ENCODE assay signal across 16 cellular contexts in the genomic region with DNA sequence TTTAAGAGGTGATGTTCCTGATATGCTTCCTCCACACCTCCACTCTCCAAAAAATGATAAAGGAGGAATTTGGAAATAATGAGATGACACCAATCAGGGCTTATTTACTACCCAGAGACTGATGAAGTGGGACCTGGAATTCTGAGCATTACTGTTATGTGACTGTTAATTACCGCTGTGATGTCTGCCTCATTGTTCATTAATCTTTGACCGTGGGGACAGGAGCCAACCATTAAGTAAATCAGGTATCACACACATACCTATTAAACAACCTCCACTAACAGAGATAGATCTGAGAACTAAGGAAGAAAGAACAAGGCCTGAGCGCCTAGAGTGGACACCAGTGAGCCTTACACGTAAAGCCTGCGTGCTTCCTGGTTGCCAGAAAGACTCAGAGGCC. TPM values are rescaled to one million over a fixed set of nuclear protein-coding genes. Genes with fewer than 3 reads are reported as not detected.
A peak's percentile ranks its signal among the peaks of the same experiment; 100 is the strongest.
DNase-seq lines count a peak whose midpoint lies in the region; ATAC-seq and TF ChIP-seq lines count a peak whose summit lies in the region.
"Had no signal": no experiment of that assay in that cellular context is flagged by ENCODE, and none has a peak within 500 bp of the region (broad histone marks: within the 10 kb centered on the region; RNA-seq: fewer than 3 reads in every experiment).

No MANE protein-coding gene starts in this region.

- 71 to 73% methylated on average over 5 of the region's 5 CpGs for WGBS in aorta, 2 donors

- H3K27ac Mint-ChIP-seq in memory B cell (peak overlapping the region; percentile 43), Calu3 (ENCODE audit: unreplicated experiment) (no peak overlapping the region)

- no peak overlapping the region for H3K4me3 ChIP-seq in osteoblast (ENCODE audit: insufficient read depth, low read length)
- no peak overlapping the region for H3K4me3 ChIP-seq in aorta (ENCODE audit: low read length in 2 of 2)
- H3K4me3 ChIP-seq: A549; BLaER1 treated with 17β-estradiol and CSF1 and Interleukin-3, amounts not matched to agents 10 nM and 100 nM; GM12878 had no signal

- peak overlapping the region; percentile 20 for H2AFZ ChIP-seq in osteoblast (ENCODE audit: low read length)

- H3K4me3 Mint-ChIP-seq in memory B cell (no peak overlapping the region), Calu3 (ENCODE audit: low read depth, unreplicated experiment) (no peak overlapping the region)
- H3K4me3 Mint-ChIP-seq: CD4-positive, CD25-positive, alpha-beta regulatory T cell; HFFc6 had no signal

- intact Hi-C loops in aorta (cut with DNase I) (no loop called here), Calu3 (cut with micrococcal nuclease; ENCODE audit: unreplicated experiment) (no loop called here), left ventricle myocardium superior (cut with micrococcal nuclease) (no loop called here)

- in situ Hi-C loops in ACHN (cut with HindIII; ENCODE audit: low pct_ligation_motif_present, low pct_unique_long_range_greater_than_20kb, low sequenced_read_pairs) = no loop called here

- ATAC-seq in memory B cell (ENCODE audit: low read depth) = no peak
- no peak for ATAC-seq in aorta (ENCODE audit: low FRiP score)
- ATAC-seq in left ventricle myocardium superior = no peak
- ATAC-seq: A549, GM12878 had no signal

- H3K4me1 ChIP-seq in osteoblast (ENCODE audit: insufficient read depth, low read length) (peaks cover 55% of the 10 kb centered on the region), aorta (ENCODE audit: control insufficient read depth in 1 of 2, insufficient read depth in 2 of 2, low read length in 2 of 2) (peaks cover 0 to 5% of the 10 kb centered on the region in 2 donors)
- H3K4me1 ChIP-seq: A549 had no signal

- BruUV-seq in Calu3 (replicated peaks; lab: Mats Ljungman, UMichigan) = no TSS peak

- no peaks in the 10 kb centered on the region for H3K79me2 ChIP-seq in osteoblast (ENCODE audit: insufficient read depth, low read length)

- H3K36me3 ChIP-seq in osteoblast (ENCODE audit: insufficient read depth, low read length) = peaks cover 4% of the 10 kb centered on the region
- H3K36me3 ChIP-seq in aorta (ENCODE audit: control insufficient read depth in 1 of 2, insufficient read depth in 2 of 2, low read length in 1 of 2) = peaks cover 2% of the 10 kb centered on the region in 2 donors

- peak overlapping the region; percentile 50 for H3K4me2 ChIP-seq in osteoblast (ENCODE audit: insufficient read depth, low read length)
- H3K4me2 ChIP-seq: A549; BLaER1 treated with 17β-estradiol and CSF1 and Interleukin-3, amounts not matched to agents 10 nM and 100 nM had no signal

- no peaks in the 10 kb centered on the region for H3K9me3 ChIP-seq in osteoblast (ENCODE audit: low read depth, low read length)
- H3K9me3 ChIP-seq in aorta (ENCODE audit: control insufficient read depth, low read length) = no peaks in the 10 kb centered on the region
- H3K9me3 ChIP-seq: A549; BLaER1 treated with 17β-estradiol and CSF1 and Interleukin-3, amounts not matched to agents 10 nM and 100 nM had no signal

- DNase-seq in memory B cell (ENCODE audit: low spot score in 2 of 2) (no peak), osteoblast (ENCODE audit: insufficient read length, low spot score, missing footprints) (no peak), aorta (no peak), cortex of kidney (lab: John Stamatoyannopoulos, UW) (no peak), ACHN (no peak), Calu3 (no peak), left ventricle myocardium superior (no peak)
- DNase-seq: CD4-positive, CD25-positive, alpha-beta regulatory T cell; DMS 273 treated with DMSO at 0.1 percent for 48 hours; HCEC 1CT; HFFc6; KG1 had no signal

- H3K27me3 Mint-ChIP-seq in memory B cell (no peaks in the 10 kb centered on the region), Calu3 (ENCODE audit: unreplicated experiment) (no peaks in the 10 kb centered on the region)
- H3K27me3 Mint-ChIP-seq: CD4-positive, CD25-positive, alpha-beta regulatory T cell had no signal

- no peaks in the 10 kb centered on the region for H3K27me3 ChIP-seq in osteoblast (ENCODE audit: insufficient read depth, low read length)
- H3K27me3 ChIP-seq in aorta (ENCODE audit: control insufficient read depth in 1 of 2, insufficient read depth in 2 of 2, low read length in 1 of 2) = no peaks in the 10 kb centered on the region
- H3K27me3 ChIP-seq: BLaER1 treated with 17β-estradiol and CSF1 and Interleukin-3, amounts not matched to agents 10 nM and 100 nM had no signal

- H4K20me1 ChIP-seq in osteoblast (ENCODE audit: insufficient read depth, low read length) = no peaks in the 10 kb centered on the region
- H4K20me1 ChIP-seq: BLaER1 treated with 17β-estradiol and CSF1 and Interleukin-3, amounts not matched to agents 10 nM and 100 nM had no signal

- H3K27ac ChIP-seq in VCaP (peak overlapping the region; percentile 11; the same call in 1 of the 2 replicates), osteoblast (ENCODE audit: low read depth, low read length) (peak overlapping the region; percentile 93), aorta (ENCODE audit: low read depth in 1 of 2, low read length in 2 of 2) (peak overlapping the region; percentile 25 to 50)
- H3K27ac ChIP-seq: A549; BLaER1 treated with 17β-estradiol and CSF1 and Interleukin-3, amounts not matched to agents 10 nM and 100 nM had no signal

- CTCF ChIA-PET in Calu3 (lab: Charles Lee) = no interaction called here

- H3K36me3 Mint-ChIP-seq in memory B cell = peaks cover 6% of the 10 kb centered on the region
- no peaks in the 10 kb centered on the region for H3K36me3 Mint-ChIP-seq in Calu3 (ENCODE audit: insufficient read depth, unreplicated experiment)

- H3K4me1 Mint-ChIP-seq in memory B cell (no peaks in the 10 kb centered on the region), Calu3 (ENCODE audit: low read depth, unreplicated experiment) (no peaks in the 10 kb centered on the region)
- H3K4me1 Mint-ChIP-seq: CD4-positive, CD25-positive, alpha-beta regulatory T cell had no signal

- H3K9me3 Mint-ChIP-seq in memory B cell (no peaks in the 10 kb centered on the region), Calu3 (ENCODE audit: low read depth, unreplicated experiment) (no peaks in the 10 kb centered on the region)
- H3K9me3 Mint-ChIP-seq: CD4-positive, CD25-positive, alpha-beta regulatory T cell; HFFc6 had no signal

- TF ChIP-seq CTCF in VCaP (conservative IDR thresholded peaks at IDR 0.05) (no peak), osteoblast (IDR thresholded peaks at IDR 0.05; ENCODE audit: extremely low read depth, low read depth, low read length) (no peak), Calu3 (IDR thresholded peaks at IDR 0.05; ENCODE audit: unreplicated experiment) (no peak)

RNA-seq across cellular contexts. Expression of gene ABHD5, which starts 37.7 kb away (rescaled TPM):
- total RNA-seq in osteoblast (37.6 and 45.1 TPM in 2 replicates), aorta (10 to 100 TPM; 16.2 to 28.8 TPM), Calu3 (2022) (17.2 and 20.3 TPM in 2 replicates), left ventricle myocardium superior (26.3 TPM)
- 10 to 100 TPM in 1 of 2 donors, 1 to 10 TPM in 1; 8.6 to 14.5 TPM for polyA plus RNA-seq in aorta

Comparison
In these comparisons a context has a peak if more than half of its experiments do, and no peak if none do; other contexts are left out.
1. H3K27ac ChIP-seq: peak in every context shown above with its lines; median percentile 93 in osteoblast; 38 in aorta; 11 in VCaP.